In the genomic region with DNA sequence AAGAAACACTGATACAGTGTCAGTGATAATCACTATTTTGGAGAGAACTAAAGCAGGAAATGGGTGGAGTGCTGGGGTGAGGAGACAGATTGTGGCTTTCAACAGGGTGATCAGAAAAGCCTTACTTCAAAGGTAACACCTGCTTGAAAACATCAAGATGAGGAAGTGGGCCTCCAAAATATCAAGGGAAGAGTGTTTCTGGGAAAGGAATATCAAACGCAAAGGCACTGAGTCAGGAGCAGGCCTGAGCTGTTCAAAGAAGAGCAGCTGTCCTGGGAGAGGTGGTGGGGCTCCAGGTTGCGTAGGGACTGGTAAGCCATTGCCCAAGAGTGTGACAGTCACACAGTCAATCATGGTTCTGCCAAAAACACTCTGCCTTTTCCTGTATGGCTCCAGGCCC, we compare ENCODE assay signal across 12 cellular contexts. TPM values are rescaled to one million over a fixed set of nuclear protein-coding genes. Genes with fewer than 3 reads are reported as not detected.
DNase-seq lines count a peak whose midpoint lies in the region; ATAC-seq, FAIRE-seq and TF ChIP-seq lines count a peak whose summit lies in the region.
"Had no signal": no experiment of that assay in that cellular context is flagged by ENCODE, and none has a peak within 500 bp of the region (broad histone marks: within the 10 kb centered on the region; RNA-seq: fewer than 3 reads in every experiment).

No MANE protein-coding gene starts in this region.

- H3K9me3 ChIP-seq in CD4-positive, alpha-beta memory T cell (ENCODE audit: control insufficient read depth in 1 of 2, low read length in 2 of 2) = no peaks in the 10 kb centered on the region
- H3K9me3 ChIP-seq in mucosa of rectum (ENCODE audit: control insufficient read depth in 2 of 2, low read length in 2 of 2) = no peaks in the 10 kb centered on the region
- H3K9me3 ChIP-seq in small intestine (ENCODE audit: control insufficient read depth, low read depth) = no peaks in the 10 kb centered on the region
- H3K9me3 ChIP-seq: pancreas had no signal

- POLR2A ChIA-PET in CD4-positive, alpha-beta memory T cell (lab: Charles Lee; ENCODE audit: partially characterized antibody) = interaction anchor here (0.9 to 3.2 kb wide), 13 partner anchors 9 to 187 kb away, joined by 3 to 32 read pairs (median 6); partner anchors contain the start of gene ATP1A1

- 26 to 56% (median 50%) methylated on average over 2 of the region's 2 CpGs for WGBS in small intestine, 3 donors

- H3K4me3 Mint-ChIP-seq in CD4-positive, alpha-beta memory T cell = peak overlapping the region; percentile 53 to 83 (median 74)
- H3K4me3 Mint-ChIP-seq in HFFc6 = no peak overlapping the region
- H3K4me3 Mint-ChIP-seq: WTC11 had no signal

- FAIRE-seq in small intestine (lab: Jason Lieb, UNC) = no peak
- FAIRE-seq: pancreas had no signal

- CTCF ChIA-PET in CD4-positive, alpha-beta memory T cell (lab: Charles Lee; ENCODE audit: partially characterized antibody) = interaction anchor here (1.0 to 3.5 kb wide), 8 partner anchors 14 to 159 kb away, joined by 3 to 18 read pairs (median 4); no protein-coding TSS in a partner anchor

- TF ChIP-seq CTCF in HFFc6 (IDR thresholded peaks at IDR 0.05) = no peak

- H3K9ac ChIP-seq in mucosa of rectum (ENCODE audit: low read depth in 1 of 2, low read length in 2 of 2) = peak overlapping the region in 1 of 2 donors; percentile 3

- peak overlapping the region; percentile 74 to 98 (median 90) for H3K27ac Mint-ChIP-seq in CD4-positive, alpha-beta memory T cell
- H3K27ac Mint-ChIP-seq in HFFc6 = no peak overlapping the region
- H3K27ac Mint-ChIP-seq: WTC11 had no signal

- no peaks in the 10 kb centered on the region for H3K27me3 ChIP-seq in CD4-positive, alpha-beta memory T cell (ENCODE audit: insufficient read depth, low read length)
- no peaks in the 10 kb centered on the region for H3K27me3 ChIP-seq in mucosa of rectum (ENCODE audit: control insufficient read depth in 2 of 2, insufficient read depth in 2 of 2, low read length in 2 of 2)
- H3K27me3 ChIP-seq in small intestine (ENCODE audit: control insufficient read depth in 2 of 2, insufficient read depth in 2 of 2, low read length in 2 of 2) = no peaks in the 10 kb centered on the region
- H3K27me3 ChIP-seq: pancreas had no signal

- no peaks in the 10 kb centered on the region for H3K36me3 ChIP-seq in CD4-positive, alpha-beta memory T cell (ENCODE audit: insufficient read depth, low read length)
- no peaks in the 10 kb centered on the region for H3K36me3 ChIP-seq in mucosa of rectum (ENCODE audit: control insufficient read depth in 2 of 2, insufficient read depth in 2 of 2, low read length in 2 of 2)
- no peaks in the 10 kb centered on the region for H3K36me3 ChIP-seq in small intestine (ENCODE audit: control insufficient read depth in 2 of 2, insufficient read depth in 2 of 2, low read length in 2 of 2)
- H3K36me3 ChIP-seq: pancreas had no signal

- H3K36me3 Mint-ChIP-seq in CD4-positive, alpha-beta memory T cell = no peaks in the 10 kb centered on the region
- no peaks in the 10 kb centered on the region for H3K36me3 Mint-ChIP-seq in HFFc6 (ENCODE audit: low read depth)
- H3K36me3 Mint-ChIP-seq: WTC11 had no signal

- peak; percentile 56 to 72 (median 68) for DNase-seq in CD4-positive, alpha-beta memory T cell
- DNase-seq in SHP77 treated with DMSO at 0.1 percent for 48 hours (lab: John Stamatoyannopoulos, UW) = peak; percentile 30
- peak; percentile 53 for DNase-seq in activated T-cell treated with anti-CD3 and anti-CD28 coated beads, Interleukin-2, amount 50 U/mL, for 48 hours
- DNase-seq in DMS114 treated with DMSO at 0.1 percent for 48 hours (lab: John Stamatoyannopoulos, UW; ENCODE audit: unreplicated experiment) = no peak
- DNase-seq in small intestine = no peak
- no peak for DNase-seq in HFFc6
- DNase-seq: NCI-H748 treated with DMSO at 0.1 percent for 48 hours, pancreas had no signal

- H3K27me3 Mint-ChIP-seq in CD4-positive, alpha-beta memory T cell = no peaks in the 10 kb centered on the region
- peaks cover 12% of the 10 kb centered on the region for H3K27me3 Mint-ChIP-seq in HFFc6 (ENCODE audit: insufficient read depth)

- H3K4me3 ChIP-seq in CD4-positive, alpha-beta memory T cell (ENCODE audit: low read length in 2 of 2) = peak overlapping the region in 1 of 2 donors; percentile 19
- no peak overlapping the region for H3K4me3 ChIP-seq in mucosa of rectum (ENCODE audit: low read length in 2 of 2)
- no peak overlapping the region for H3K4me3 ChIP-seq in small intestine (ENCODE audit: low read depth in 1 of 2, low read length in 2 of 2)
- H3K4me3 ChIP-seq: pancreas had no signal

- intact Hi-C loops in CD4-positive, alpha-beta memory T cell (cut with micrococcal nuclease) = loop anchor here (1.0 to 5.0 kb wide), 4 partner anchors 21 to 94 kb away; no protein-coding TSS in a partner anchor

- H3K9me3 Mint-ChIP-seq in CD4-positive, alpha-beta memory T cell = peaks cover 0 to 2% (median 0%) of the 10 kb centered on the region in 8 donors
- H3K9me3 Mint-ChIP-seq in HFFc6 = no peaks in the 10 kb centered on the region
- H3K9me3 Mint-ChIP-seq: WTC11 had no signal

- H3K27ac ChIP-seq in CD4-positive, alpha-beta memory T cell (ENCODE audit: low read depth, low read length) = peak overlapping the region; percentile 60
- H3K27ac ChIP-seq in mucosa of rectum (ENCODE audit: low read depth in 2 of 2, low read length in 2 of 2) = peak overlapping the region; percentile 7 to 21
- peak overlapping the region in 1 of 2 donors; percentile 84 for H3K27ac ChIP-seq in small intestine (ENCODE audit: low read depth in 1 of 2, low read length in 1 of 2)
- H3K27ac ChIP-seq: C4-2B had no signal

- no peak for ATAC-seq in GM19023 (IDR thresholded peaks at IDR 0.05; ENCODE audit: unreplicated experiment)
- ATAC-seq: pancreas, WTC11 had no signal

- H3K4me1 ChIP-seq in CD4-positive, alpha-beta memory T cell (ENCODE audit: insufficient read depth, low read length) = peaks cover 79% of the 10 kb centered on the region
- peaks cover 30 to 60% of the 10 kb centered on the region in 2 donors for H3K4me1 ChIP-seq in mucosa of rectum (ENCODE audit: control insufficient read depth in 2 of 2, insufficient read depth in 2 of 2, low read length in 2 of 2)
- H3K4me1 ChIP-seq in small intestine (ENCODE audit: control insufficient read depth in 2 of 2, insufficient read depth in 1 of 2, low read depth in 1 of 2, low read length in 1 of 2) = peaks cover 10 to 13% of the 10 kb centered on the region in 2 donors

- peaks cover 56 to 91% (median 78%) of the 10 kb centered on the region in 4 donors for H3K4me1 Mint-ChIP-seq in CD4-positive, alpha-beta memory T cell
- no peaks in the 10 kb centered on the region for H3K4me1 Mint-ChIP-seq in HFFc6 (ENCODE audit: low read depth)

RNA-seq across cellular contexts. Expression of gene ATP1A1, which starts 47.1 kb away (rescaled TPM):
- total RNA-seq in CD4-positive, alpha-beta memory T cell = 100 to 1,000 TPM; 251 to 256 TPM
- 10 to 100 TPM; 46.5 to 74.3 TPM for polyA plus RNA-seq in CD4-positive, alpha-beta memory T cell
- polyA plus RNA-seq in small intestine = 1,000 to 10,000 TPM in 2 of 3 donors, 100 to 1,000 TPM in 1; 921 to 1,048 (median 1,042) TPM
- 100 to 1,000 TPM; 192 to 244 (median 222) TPM for total RNA-seq in HFFc6 (2021; fragmentation: NEBNext Ultra II Directional; extraction: Animal tissue kit (Norgen Biotek cat#: 25700))

Comparison
In these comparisons a context has a peak if more than half of its experiments do, and no peak if none do; other contexts are left out.
1. DNase-seq: peak in CD4-positive, alpha-beta memory T cell (5 of 5), SHP77 treated with DMSO at 0.1 percent for 48 hours (single experiment) and activated T-cell treated with anti-CD3 and anti-CD28 coated beads, Interleukin-2, amount 50 U/mL, for 48 hours (2 of 2); none in DMS114 treated with DMSO at 0.1 percent for 48 hours (single experiment), small intestine (single experiment) and HFFc6 (single experiment).